Comparison of ENCODE assay signal across 8 cellular contexts in the genomic region with DNA sequence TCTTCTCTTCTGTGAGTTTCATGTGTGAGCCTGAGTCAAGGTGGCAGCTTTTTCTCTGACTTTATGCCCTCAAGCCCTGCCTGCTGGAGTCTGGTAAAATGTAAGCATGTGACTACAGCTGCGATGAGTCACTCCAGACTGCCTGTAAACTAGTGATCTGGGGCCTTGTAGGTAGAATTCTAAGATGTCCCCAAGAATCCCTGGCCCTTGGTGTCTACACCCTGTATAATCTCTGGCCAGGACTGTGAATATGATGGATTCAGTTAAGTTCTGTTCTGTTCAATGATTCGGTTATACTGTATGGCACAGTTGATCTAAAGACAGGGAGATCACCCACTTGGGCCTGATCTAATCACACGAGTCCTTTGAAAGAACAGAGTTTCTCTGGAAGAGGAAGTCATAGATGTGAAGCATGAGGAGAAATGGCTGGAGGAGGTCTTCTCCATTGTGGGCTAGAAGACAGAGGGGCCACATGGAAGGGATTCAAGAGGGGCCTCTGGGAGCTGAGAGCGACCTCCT.
DNase-seq lines count a peak whose midpoint lies in the region; ATAC-seq lines count a peak whose summit lies in the region.

No MANE protein-coding gene starts in this region.

- no peak overlapping the region for H3K4me3 Mint-ChIP-seq in activated naive CD4-positive, alpha-beta T cell treated with anti-CD3 and anti-CD28 coated beads, Interleukin-2, amount 50 U/mL, for 24 hours

- H3K36me3 Mint-ChIP-seq in activated naive CD4-positive, alpha-beta T cell treated with anti-CD3 and anti-CD28 coated beads, Interleukin-2, amount 50 U/mL, for 24 hours = no peaks in the 10 kb centered on the region

- H3K4me1 Mint-ChIP-seq in activated naive CD4-positive, alpha-beta T cell treated with anti-CD3 and anti-CD28 coated beads, Interleukin-2, amount 50 U/mL, for 24 hours = peaks cover 8% of the 10 kb centered on the region

- H3K27me3 Mint-ChIP-seq in activated naive CD4-positive, alpha-beta T cell treated with anti-CD3 and anti-CD28 coated beads, Interleukin-2, amount 50 U/mL, for 24 hours = no peaks in the 10 kb centered on the region

- DNase-seq in activated naive CD4-positive, alpha-beta T cell treated with anti-CD3 and anti-CD28 coated beads, Interleukin-2, amount 50 U/mL, for 16 hours = no peak
- DNase-seq in RKO (ENCODE audit: low spot score) (peak; percentile 77), fibroblast of gingiva (ENCODE audit: low read depth) (peak; percentile 58)
- DNase-seq in stimulated activated naive CD8-positive, alpha-beta T cell treated with anti-CD3 and anti-CD28 coated beads, Interleukin-15, Interleukin-2, amounts not matched to agents 100 U/mL and 50 U/mL, for 24 hours = no peak
- DNase-seq in stimulated activated naive CD4-positive, alpha-beta T cell treated with Interleukin-2 at 50 U/mL for 16 hours (lab: John Stamatoyannopoulos, UW) = no peak
- DNase-seq in stimulated activated CD8-positive, alpha-beta memory T cell treated with anti-CD3 and anti-CD28 coated beads, Interleukin-4, amount 100 ng/mL, for 48 hours = no peak

- peak; percentile 59 for ATAC-seq in stimulated activated naive CD8-positive, alpha-beta T cell treated with anti-CD3 and anti-CD28 coated beads, Interleukin-15, Interleukin-2, amounts not matched to agents 100 U/mL and 50 U/mL, for 24 hours
- ATAC-seq in HG03342 (IDR thresholded peaks at IDR 0.05; ENCODE audit: unreplicated experiment) = no peak

- no peaks in the 10 kb centered on the region for H3K9me3 Mint-ChIP-seq in activated naive CD4-positive, alpha-beta T cell treated with anti-CD3 and anti-CD28 coated beads, Interleukin-2, amount 50 U/mL, for 24 hours

- peak overlapping the region; percentile 2 for H3K27ac Mint-ChIP-seq in activated naive CD4-positive, alpha-beta T cell treated with anti-CD3 and anti-CD28 coated beads, Interleukin-2, amount 50 U/mL, for 24 hours

Comparison
In these comparisons a context has a peak if more than half of its experiments do, and no peak if none do; other contexts are left out.
1. DNase-seq: peak in RKO (single experiment) and fibroblast of gingiva (single experiment); none in activated naive CD4-positive, alpha-beta T cell treated with anti-CD3 and anti-CD28 coated beads, Interleukin-2, amount 50 U/mL, for 16 hours (single experiment), stimulated activated naive CD8-positive, alpha-beta T cell treated with anti-CD3 and anti-CD28 coated beads, Interleukin-15, Interleukin-2, amounts not matched to agents 100 U/mL and 50 U/mL, for 24 hours (single experiment), stimulated activated naive CD4-positive, alpha-beta T cell treated with Interleukin-2 at 50 U/mL for 16 hours (single experiment) and stimulated activated CD8-positive, alpha-beta memory T cell treated with anti-CD3 and anti-CD28 coated beads, Interleukin-4, amount 100 ng/mL, for 48 hours (single experiment).